ENCODE assay signal across 18 cellular contexts in the genomic region with DNA sequence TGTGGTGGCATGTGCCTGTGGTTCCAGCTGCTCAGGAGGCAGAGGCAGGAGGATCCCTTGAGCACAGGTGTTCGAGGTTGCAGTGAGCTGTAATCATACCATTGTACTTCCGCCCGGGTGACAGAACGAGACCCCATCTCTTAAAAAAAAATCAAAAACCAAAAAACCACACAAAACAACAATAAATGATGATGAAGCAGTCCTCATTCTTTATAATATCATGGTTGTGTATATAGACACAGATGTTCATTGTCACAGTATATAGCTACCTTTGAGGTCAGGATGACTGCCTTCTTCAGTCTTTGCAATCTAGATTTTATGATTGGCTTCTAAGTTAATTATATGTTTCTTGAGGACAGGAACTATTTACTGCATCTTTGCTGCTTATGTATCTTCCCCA. TPM values are rescaled to one million over a fixed set of nuclear protein-coding genes. Genes with fewer than 3 reads are reported as not detected.
DNase-seq lines count a peak whose midpoint lies in the region; ATAC-seq and TF ChIP-seq lines count a peak whose summit lies in the region.
"Had no signal": no experiment of that assay in that cellular context is flagged by ENCODE, and none has a peak within 500 bp of the region (broad histone marks: within the 10 kb centered on the region; RNA-seq: fewer than 3 reads in every experiment).

No MANE protein-coding gene starts in this region.

- ATAC-seq in activated CD8-positive, alpha-beta T cell treated with anti-CD3 and anti-CD28 coated beads for 36 hours, result no peak
- no peak for ATAC-seq in activated CD8-positive, alpha-beta T cell treated with anti-CD3 and anti-CD28 coated beads, Interleukin-2, amount 10 ng/mL, durations not matched to agents 7 days and 5 days
- ATAC-seq in CD4-positive, CD25-positive, alpha-beta regulatory T cell (ENCODE audit: low read depth in 2 of 2), result no peak
- no peak for ATAC-seq in Right ventricle myocardium superior (ENCODE audit: poor library complexity)
- ATAC-seq: GM23338, Panc1, Right ventricle myocardium inferior had no signal

- H3K27ac Mint-ChIP-seq in activated CD8-positive, alpha-beta T cell treated with anti-CD3 and anti-CD28 coated beads for 36 hours, result peak overlapping the region; percentile 61
- H3K27ac Mint-ChIP-seq in activated CD8-positive, alpha-beta T cell treated with anti-CD3 and anti-CD28 coated beads, Interleukin-2, amount 10 ng/mL, durations not matched to agents 7 days and 5 days, result no peak overlapping the region
- H3K27ac Mint-ChIP-seq in CD4-positive, CD25-positive, alpha-beta regulatory T cell, result peak overlapping the region; percentile 4 to 60 (median 38)
- H3K27ac Mint-ChIP-seq in nephron, result peak overlapping the region in 2 of 3 experiments; percentile 6 to 27
- H3K27ac Mint-ChIP-seq: GM23338 had no signal

- H3K79me2 ChIP-seq in KMS-11 (ENCODE audit: insufficient read depth, low read depth), result peaks cover 52% of the 10 kb centered on the region

- CTCF ChIA-PET in activated CD8-positive, alpha-beta T cell treated with anti-CD3 and anti-CD28 coated beads for 36 hours (lab: Charles Lee), result no interaction called here
- CTCF ChIA-PET in activated CD8-positive, alpha-beta T cell treated with anti-CD3 and anti-CD28 coated beads, Interleukin-2, amount 10 ng/mL, durations not matched to agents 7 days and 5 days (lab: Charles Lee), result no interaction called here

- no peak overlapping the region for H3K4me3 Mint-ChIP-seq in activated CD8-positive, alpha-beta T cell treated with anti-CD3 and anti-CD28 coated beads for 36 hours
- H3K4me3 Mint-ChIP-seq in activated CD8-positive, alpha-beta T cell treated with anti-CD3 and anti-CD28 coated beads, Interleukin-2, amount 10 ng/mL, durations not matched to agents 7 days and 5 days, result no peak overlapping the region
- H3K4me3 Mint-ChIP-seq in CD4-positive, CD25-positive, alpha-beta regulatory T cell, result peak overlapping the region in 2 of 4 donors; percentile 58 to 59
- H3K4me3 Mint-ChIP-seq in nephron, result no peak overlapping the region
- H3K4me3 Mint-ChIP-seq: GM23338 had no signal

- no peaks in the 10 kb centered on the region for H3K27me3 Mint-ChIP-seq in activated CD8-positive, alpha-beta T cell treated with anti-CD3 and anti-CD28 coated beads for 36 hours
- no peaks in the 10 kb centered on the region for H3K27me3 Mint-ChIP-seq in activated CD8-positive, alpha-beta T cell treated with anti-CD3 and anti-CD28 coated beads, Interleukin-2, amount 10 ng/mL, durations not matched to agents 7 days and 5 days (ENCODE audit: low read depth)
- no peaks in the 10 kb centered on the region for H3K27me3 Mint-ChIP-seq in CD4-positive, CD25-positive, alpha-beta regulatory T cell
- H3K27me3 Mint-ChIP-seq in nephron (ENCODE audit: low read depth), result no peaks in the 10 kb centered on the region
- H3K27me3 Mint-ChIP-seq: CD4-positive, alpha-beta memory T cell had no signal

- no peak for TF ChIP-seq POLR2A in esophagus muscularis mucosa (IDR thresholded peaks at IDR 0.05; ENCODE audit: low read depth)

- peaks cover 34% of the 10 kb centered on the region for H3K4me1 Mint-ChIP-seq in activated CD8-positive, alpha-beta T cell treated with anti-CD3 and anti-CD28 coated beads for 36 hours (ENCODE audit: low read depth)
- peaks cover 18% of the 10 kb centered on the region for H3K4me1 Mint-ChIP-seq in activated CD8-positive, alpha-beta T cell treated with anti-CD3 and anti-CD28 coated beads, Interleukin-2, amount 10 ng/mL, durations not matched to agents 7 days and 5 days (ENCODE audit: low read depth)
- H3K4me1 Mint-ChIP-seq in CD4-positive, CD25-positive, alpha-beta regulatory T cell, result peaks cover 18 to 68% (median 28%) of the 10 kb centered on the region in 4 donors
- H3K4me1 Mint-ChIP-seq in nephron, result peaks cover 8% of the 10 kb centered on the region

- peaks cover 26% of the 10 kb centered on the region for H3K36me3 Mint-ChIP-seq in activated CD8-positive, alpha-beta T cell treated with anti-CD3 and anti-CD28 coated beads for 36 hours (ENCODE audit: low read depth)
- H3K36me3 Mint-ChIP-seq in activated CD8-positive, alpha-beta T cell treated with anti-CD3 and anti-CD28 coated beads, Interleukin-2, amount 10 ng/mL, durations not matched to agents 7 days and 5 days (ENCODE audit: low read depth), result peaks cover 25% of the 10 kb centered on the region
- H3K36me3 Mint-ChIP-seq in CD4-positive, CD25-positive, alpha-beta regulatory T cell, result peaks cover 28% of the 10 kb centered on the region
- peaks cover 55% of the 10 kb centered on the region for H3K36me3 Mint-ChIP-seq in nephron (ENCODE audit: low read depth)

- no peaks in the 10 kb centered on the region for H3K27me3 ChIP-seq in CD4-positive, CD25-positive, alpha-beta regulatory T cell (ENCODE audit: control insufficient read depth, insufficient read depth, low read length)
- H3K27me3 ChIP-seq in KMS-11 (ENCODE audit: insufficient read depth, low read depth), result no peaks in the 10 kb centered on the region
- no peaks in the 10 kb centered on the region for H3K27me3 ChIP-seq in esophagus muscularis mucosa
- H3K27me3 ChIP-seq: MG63 had no signal

- H3K9me3 Mint-ChIP-seq in activated CD8-positive, alpha-beta T cell treated with anti-CD3 and anti-CD28 coated beads for 36 hours, result no peaks in the 10 kb centered on the region
- H3K9me3 Mint-ChIP-seq in activated CD8-positive, alpha-beta T cell treated with anti-CD3 and anti-CD28 coated beads, Interleukin-2, amount 10 ng/mL, durations not matched to agents 7 days and 5 days (ENCODE audit: insufficient read depth), result no peaks in the 10 kb centered on the region
- no peaks in the 10 kb centered on the region for H3K9me3 Mint-ChIP-seq in CD4-positive, CD25-positive, alpha-beta regulatory T cell
- no peaks in the 10 kb centered on the region for H3K9me3 Mint-ChIP-seq in nephron
- H3K9me3 Mint-ChIP-seq: CD4-positive, alpha-beta memory T cell; GM23338 had no signal

- H3K4me2 ChIP-seq in KMS-11, result 0 out of 2 replicates have a peak overlapping the region, but pooled peaks have one; percentile 9
- H3K4me2 ChIP-seq: GM23338 had no signal

- H3K9me3 ChIP-seq in CD4-positive, CD25-positive, alpha-beta regulatory T cell (ENCODE audit: control insufficient read depth in 2 of 2, low read length in 2 of 2), result no peaks in the 10 kb centered on the region
- no peaks in the 10 kb centered on the region for H3K9me3 ChIP-seq in esophagus muscularis mucosa
- H3K9me3 ChIP-seq: MG63 had no signal

- peaks cover 18% of the 10 kb centered on the region for H3K4me1 ChIP-seq in CD4-positive, CD25-positive, alpha-beta regulatory T cell (ENCODE audit: control insufficient read depth, insufficient read depth, low read length, poor library complexity, severe bottlenecking)
- H3K4me1 ChIP-seq in KMS-11 (ENCODE audit: low read depth, poor library complexity, severe bottlenecking) (peaks cover 35% of the 10 kb centered on the region), esophagus muscularis mucosa (peaks cover 7 to 53% (median 25%) of the 10 kb centered on the region in 4 donors)

- H3K27ac ChIP-seq in CD4-positive, CD25-positive, alpha-beta regulatory T cell (ENCODE audit: insufficient read depth, low read length, poor library complexity, severe bottlenecking), result no peak overlapping the region
- H3K27ac ChIP-seq in KMS-11, result no peak overlapping the region; the same call in 1 of the 2 replicates
- H3K27ac ChIP-seq in esophagus muscularis mucosa (replicated peaks in 1 of 4), result no peak overlapping the region
- H3K27ac ChIP-seq: HL-60 had no signal

- no peak overlapping the region for H2AFZ ChIP-seq in KMS-11 (ENCODE audit: low read depth)
- H2AFZ ChIP-seq: GM23338 had no signal

- H3K36me3 ChIP-seq in CD4-positive, CD25-positive, alpha-beta regulatory T cell (ENCODE audit: control insufficient read depth, insufficient read depth, low read length), result peaks cover 4% of the 10 kb centered on the region
- H3K36me3 ChIP-seq in KMS-11 (ENCODE audit: insufficient read depth) (no peaks in the 10 kb centered on the region), esophagus muscularis mucosa (peaks cover 0 to 22% (median 0%) of the 10 kb centered on the region in 4 donors)

- no peak for TF ChIP-seq CTCF in activated CD8-positive, alpha-beta T cell treated with anti-CD3 and anti-CD28 coated beads for 36 hours (IDR thresholded peaks at IDR 0.05)
- TF ChIP-seq CTCF in KMS-11 (conservative IDR thresholded peaks at IDR 0.05; ENCODE audit: low read depth, low read length) (no peak), nephron (IDR thresholded peaks at IDR 0.05; ENCODE audit: unreplicated experiment in 3 of 3) (no peak), esophagus muscularis mucosa (IDR thresholded peaks at IDR 0.05) (no peak)

- no peak for DNase-seq in activated CD8-positive, alpha-beta T cell treated with anti-CD3 and anti-CD28 coated beads for 36 hours
- no peak for DNase-seq in activated CD8-positive, alpha-beta T cell treated with anti-CD3 and anti-CD28 coated beads, Interleukin-2, amount 10 ng/mL, durations not matched to agents 7 days and 5 days
- DNase-seq in CD4-positive, CD25-positive, alpha-beta regulatory T cell, result no peak
- DNase-seq in Right ventricle myocardium superior (no peak), esophagus muscularis mucosa (ENCODE audit: extremely low spot score) (no peak)
- DNase-seq in stimulated activated CD4-positive, alpha-beta T cell treated with anti-CD3 and anti-CD28 coated beads, Interleukin-15, amount 100 ng/mL, for 24 hours, result no peak
- DNase-seq: CD4-positive, alpha-beta memory T cell; DMS 273 treated with DMSO at 0.1 percent for 48 hours; MG63; NCI-H187 treated with DMSO at 0.1 percent for 48 hours; NCI-H2171 treated with DMSO at 0.1 percent for 48 hours; NCI-H82 had no signal

- H4K20me1 ChIP-seq in KMS-11 (ENCODE audit: insufficient read depth), result no peaks in the 10 kb centered on the region

- WGBS in esophagus muscularis mucosa, result 98% methylated on average over 4 of the region's 4 CpGs

- no peak overlapping the region for H3K4me3 ChIP-seq in CD4-positive, CD25-positive, alpha-beta regulatory T cell (ENCODE audit: low read depth, low read length)
- H3K4me3 ChIP-seq in KMS-11 (IDR thresholded peaks at IDR 0.05; ENCODE audit: insufficient read depth, low read depth, low read length) (no peak overlapping the region), esophagus muscularis mucosa (no peak overlapping the region)
- H3K4me3 ChIP-seq: GM23338, MG63 had no signal

- POLR2A ChIA-PET in activated CD8-positive, alpha-beta T cell treated with anti-CD3 and anti-CD28 coated beads for 36 hours (lab: Charles Lee), result interaction anchor here (1.0 kb wide), 1 partner anchor 121 kb away, joined by 3 read pairs; no protein-coding TSS in a partner anchor
- POLR2A ChIA-PET in activated CD8-positive, alpha-beta T cell treated with anti-CD3 and anti-CD28 coated beads, Interleukin-2, amount 10 ng/mL, durations not matched to agents 7 days and 5 days (lab: Charles Lee), result interaction anchor here (0.8 kb wide), 1 partner anchor 37 kb away, joined by 3 read pairs; a partner anchor contains a TSS

- TF ChIP-seq EP300 in esophagus muscularis mucosa (IDR thresholded peaks at IDR 0.05), result no peak

- intact Hi-C loops in activated CD8-positive, alpha-beta T cell treated with anti-CD3 and anti-CD28 coated beads for 36 hours (cut with micrococcal nuclease), result no loop called here
- intact Hi-C loops in Right ventricle myocardium superior (cut with DNase I), result no loop called here
- intact Hi-C loops in esophagus muscularis mucosa (cut with DNase I), result no loop called here

- no peak overlapping the region for H3K9ac ChIP-seq in KMS-11

RNA-seq across cellular contexts. Expression of a gene that starts 37.0 kb away (rescaled TPM):
- total RNA-seq in activated CD8-positive, alpha-beta T cell treated with anti-CD3 and anti-CD28 coated beads for 36 hours, result 10 to 100 TPM; 38.8 to 40.4 TPM
- total RNA-seq in activated CD8-positive, alpha-beta T cell treated with anti-CD3 and anti-CD28 coated beads, Interleukin-2, amount 10 ng/mL, durations not matched to agents 7 days and 5 days, result 10 to 100 TPM; 44.4 to 44.5 TPM
- total RNA-seq in CD4-positive, CD25-positive, alpha-beta regulatory T cell, result 104 TPM
- 10 to 100 TPM; 20.4 to 41.6 (median 38.8) TPM for polyA plus RNA-seq in CD4-positive, CD25-positive, alpha-beta regulatory T cell
- total RNA-seq in Right ventricle myocardium superior (32.9 TPM), esophagus muscularis mucosa (10 to 100 TPM; 52.3 to 75.6 (median 66.4) TPM)
